Comparison of ENCODE assay signal across 9 cellular contexts in genomic region chr13:30618938-30619289, GRCh38.
A peak's percentile ranks its signal among the peaks of the same experiment; 100 is the strongest.
DNase-seq lines count a peak whose midpoint lies in the region; TF ChIP-seq lines count a peak whose summit lies in the region.
"Had no signal": no experiment of that assay in that cellular context is flagged by ENCODE, and none has a peak within 500 bp of the region (broad histone marks: within the 10 kb centered on the region; RNA-seq: fewer than 3 reads in every experiment).

No MANE protein-coding gene starts in this region.

- TF ChIP-seq CTCF in 22Rv1 (IDR thresholded peaks at IDR 0.05) = no peak

- no peaks in the 10 kb centered on the region for H3K27me3 ChIP-seq in HUES6 (ENCODE audit: control insufficient read depth, insufficient read depth, low read length)
- H3K27me3 ChIP-seq in mucosa of stomach (ENCODE audit: control insufficient read depth, insufficient read depth, low read length) = no peaks in the 10 kb centered on the region

- H3K4me1 ChIP-seq in HUES6 (ENCODE audit: control insufficient read depth, insufficient read depth, low read length) (peaks cover 6% of the 10 kb centered on the region; the same call in 1 of the 2 replicates), mucosa of stomach (ENCODE audit: control insufficient read depth, insufficient read depth, low read length) (peaks cover 11% of the 10 kb centered on the region)

- H3K27ac ChIP-seq in 22Rv1 (peak overlapping the region; percentile 99), HUES6 (ENCODE audit: low read depth, low read length) (no peak overlapping the region), caudate nucleus (ENCODE audit: low read depth, low read length) (peak overlapping the region; percentile 100)

- H3K9ac ChIP-seq in HUES6 (ENCODE audit: low read length) (no peak overlapping the region), mucosa of stomach (ENCODE audit: low read length) (peak overlapping the region; percentile 92)

- DNase-seq in caudate nucleus (lab: John Stamatoyannopoulos, UW) (no peak), DMS79 treated with DMSO at 0.1 percent for 48 hours (lab: John Stamatoyannopoulos, UW) (no peak), NCI-H1048 (lab: John Stamatoyannopoulos, UW) (no peak), GM19240 (ENCODE audit: insufficient read length, low spot score) (no peak), COR-L47 (lab: John Stamatoyannopoulos, UW) (no peak)
- DNase-seq: NCI-H1694 had no signal

- H3K36me3 ChIP-seq in HUES6 (ENCODE audit: control insufficient read depth, insufficient read depth, low read length) = peaks cover 17% of the 10 kb centered on the region
- H3K36me3 ChIP-seq in mucosa of stomach (ENCODE audit: control insufficient read depth, insufficient read depth, low read length) = peaks cover 6% of the 10 kb centered on the region

- H3K4me3 ChIP-seq in HUES6 (ENCODE audit: low read depth, low read length) (peak overlapping the region; percentile 82), mucosa of stomach (ENCODE audit: low read length) (peak overlapping the region; percentile 98)

- H3K9me3 ChIP-seq in HUES6 (ENCODE audit: control insufficient read depth, insufficient read depth, low read depth, low read length) = no peaks in the 10 kb centered on the region
- no peaks in the 10 kb centered on the region for H3K9me3 ChIP-seq in mucosa of stomach (ENCODE audit: control insufficient read depth, low read length)
